1 cellular context compared by ENCODE assay signal in the genomic region with DNA sequence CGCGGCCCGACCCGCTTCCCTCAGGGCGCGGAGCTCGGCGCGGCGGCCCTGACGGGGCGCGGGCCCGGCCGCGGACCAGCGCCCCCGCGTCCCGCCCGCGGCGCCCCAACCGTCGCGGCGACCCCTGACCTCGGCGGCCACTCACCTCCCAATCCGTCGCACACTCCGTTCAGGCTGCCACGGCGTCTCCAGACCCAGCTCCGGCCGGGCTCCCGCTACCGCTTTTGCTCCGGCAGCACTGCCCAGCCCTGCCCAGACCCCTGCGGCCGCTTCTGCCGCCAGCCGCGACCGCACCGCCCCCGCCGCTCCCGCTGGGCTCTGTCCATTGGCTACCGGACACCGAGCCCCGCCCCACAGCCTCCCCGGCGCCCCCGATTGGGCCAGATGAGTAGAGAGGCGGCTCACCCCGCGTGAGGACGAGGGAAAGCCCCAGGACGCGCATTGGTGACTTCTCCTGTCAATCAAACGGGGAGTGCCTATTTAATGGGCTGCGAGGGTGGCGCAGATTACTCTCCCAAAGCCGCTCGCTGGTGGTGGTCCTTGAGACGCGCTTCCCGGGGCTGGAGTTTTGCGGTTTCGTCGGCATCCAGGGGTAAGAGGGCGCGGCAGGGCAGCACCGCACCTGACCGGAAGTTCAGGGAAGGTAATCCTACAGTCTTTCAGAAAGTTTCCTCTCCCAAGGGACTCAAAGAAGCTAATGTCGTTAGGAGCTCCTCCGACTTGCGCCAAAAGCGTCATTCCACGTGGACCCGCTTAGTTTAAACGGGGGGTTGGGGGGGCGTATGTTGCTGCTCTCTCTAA.
TF ChIP-seq lines count a peak whose summit lies in the region.

A gene with protein sequence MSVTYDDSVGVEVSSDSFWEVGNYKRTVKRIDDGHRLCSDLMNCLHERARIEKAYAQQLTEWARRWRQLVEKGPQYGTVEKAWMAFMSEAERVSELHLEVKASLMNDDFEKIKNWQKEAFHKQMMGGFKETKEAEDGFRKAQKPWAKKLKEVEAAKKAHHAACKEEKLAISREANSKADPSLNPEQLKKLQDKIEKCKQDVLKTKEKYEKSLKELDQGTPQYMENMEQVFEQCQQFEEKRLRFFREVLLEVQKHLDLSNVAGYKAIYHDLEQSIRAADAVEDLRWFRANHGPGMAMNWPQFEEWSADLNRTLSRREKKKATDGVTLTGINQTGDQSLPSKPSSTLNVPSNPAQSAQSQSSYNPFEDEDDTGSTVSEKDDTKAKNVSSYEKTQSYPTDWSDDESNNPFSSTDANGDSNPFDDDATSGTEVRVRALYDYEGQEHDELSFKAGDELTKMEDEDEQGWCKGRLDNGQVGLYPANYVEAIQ (minus strand): TSS at position 274 of the 801 bp plus-strand sequence. CDS start 103,069 bp downstream, outside the sequence.

TF ChIP-seq in HepG2, 621 proteins besides CTCF, POLR2A, EP300 and RAD21 (continued from another document and continues in another):
- TF ChIP-seq ZUFSP (CRISPR knock-in tag; IDR thresholded peaks at IDR 0.05; ENCODE audit: borderline replicate concordance) = no peak
- peak; percentile 62 for TF ChIP-seq MAX (IDR thresholded peaks at IDR 0.05)
- peak; percentile 47; the same call in 1 of the 2 replicates for TF ChIP-seq MXD4 (CRISPR knock-in tag; IDR thresholded peaks at IDR 0.05)
- TF ChIP-seq ZNF33B (CRISPR knock-in tag; IDR thresholded peaks at IDR 0.05) = no peak
- peak; percentile 94 for TF ChIP-seq ZFP90 (CRISPR knock-in tag; IDR thresholded peaks at IDR 0.05; ENCODE audit: borderline replicate concordance)
- TF ChIP-seq ZSCAN30 (CRISPR knock-in tag; IDR thresholded peaks at IDR 0.05) = no peak
- no peak for TF ChIP-seq ZNF552 (CRISPR knock-in tag; IDR thresholded peaks at IDR 0.05; ENCODE audit: borderline replicate concordance)
- peak; percentile 79; the same call in 1 of the 2 replicates for TF ChIP-seq SRY (CRISPR knock-in tag; IDR thresholded peaks at IDR 0.05)
- no peak for TF ChIP-seq AKNA (CRISPR knock-in tag; IDR thresholded peaks at IDR 0.05; ENCODE audit: borderline replicate concordance)
- TF ChIP-seq TARDBP (CRISPR knock-in tag; IDR thresholded peaks at IDR 0.05) = peak; percentile 63; the same call in 1 of the 2 replicates
- TF ChIP-seq PTBP1 (IDR thresholded peaks at IDR 0.05; ENCODE audit: low read depth, low read length, poor library complexity, severe bottlenecking) = no peak
- TF ChIP-seq MED8 (CRISPR knock-in tag; IDR thresholded peaks at IDR 0.05; ENCODE audit: insufficient replicate concordance) = no peak
- TF ChIP-seq NFAT5 (CRISPR knock-in tag; IDR thresholded peaks at IDR 0.05) = peak; percentile 62; the same call in 1 of the 2 replicates
- peak; percentile 56; the same call in 1 of the 2 replicates for TF ChIP-seq HNRNPL (IDR thresholded peaks at IDR 0.05; ENCODE audit: low read depth, low read length)
- no peak for TF ChIP-seq PHF20 (CRISPR knock-in tag; IDR thresholded peaks at IDR 0.05)
- no peak for TF ChIP-seq ZKSCAN5 (CRISPR knock-in tag; IDR thresholded peaks at IDR 0.05)
- peak; percentile 44; the same call in 1 of the 2 replicates for TF ChIP-seq ATF2 (CRISPR knock-in tag; IDR thresholded peaks at IDR 0.05)
- peak; percentile 72 for TF ChIP-seq HNF1B (CRISPR knock-in tag; IDR thresholded peaks at IDR 0.05)
- no peak for TF ChIP-seq ZNF296 (CRISPR knock-in tag; conservative IDR thresholded peaks at IDR 0.05)
- TF ChIP-seq ZFP82 (CRISPR knock-in tag; IDR thresholded peaks at IDR 0.05; ENCODE audit: borderline replicate concordance) = no peak
- TF ChIP-seq PHF21A (CRISPR knock-in tag; IDR thresholded peaks at IDR 0.05) = peak; percentile 35; the same call in 1 of the 2 replicates
- no peak for TF ChIP-seq CCAR2 (optimal IDR thresholded peaks at IDR 0.05; ENCODE audit: low read depth, low read length)
- no peak for TF ChIP-seq ZNF652 (CRISPR knock-in tag; IDR thresholded peaks at IDR 0.05; ENCODE audit: borderline replicate concordance, low read depth)
- no peak for TF ChIP-seq MYNN (CRISPR knock-in tag; IDR thresholded peaks at IDR 0.05; ENCODE audit: low read depth)
- TF ChIP-seq WIZ (CRISPR knock-in tag; IDR thresholded peaks at IDR 0.05) = peak; percentile 33; the same call in 1 of the 2 replicates
- no peak for TF ChIP-seq EEA1 (CRISPR knock-in tag; IDR thresholded peaks at IDR 0.05; ENCODE audit: borderline replicate concordance)
- peak; percentile 97 for TF ChIP-seq NFYC (CRISPR knock-in tag; IDR thresholded peaks at IDR 0.05)
- TF ChIP-seq THAP11 (CRISPR knock-in tag; IDR thresholded peaks at IDR 0.05) = peak; percentile 34; the same call in 1 of the 2 replicates
- TF ChIP-seq DRAP1 (CRISPR knock-in tag; IDR thresholded peaks at IDR 0.05) = peak; percentile 99
- TF ChIP-seq ZNF589 (CRISPR knock-in tag; conservative IDR thresholded peaks at IDR 0.05) = no peak
- TF ChIP-seq MZF1 (CRISPR knock-in tag; IDR thresholded peaks at IDR 0.05; ENCODE audit: borderline replicate concordance) = 0 out of 2 replicates have a peak, but pooled peaks have one; percentile 52
- no peak for TF ChIP-seq ETV6 (CRISPR knock-in tag; conservative IDR thresholded peaks at IDR 0.05)
- TF ChIP-seq, protein P1, sequence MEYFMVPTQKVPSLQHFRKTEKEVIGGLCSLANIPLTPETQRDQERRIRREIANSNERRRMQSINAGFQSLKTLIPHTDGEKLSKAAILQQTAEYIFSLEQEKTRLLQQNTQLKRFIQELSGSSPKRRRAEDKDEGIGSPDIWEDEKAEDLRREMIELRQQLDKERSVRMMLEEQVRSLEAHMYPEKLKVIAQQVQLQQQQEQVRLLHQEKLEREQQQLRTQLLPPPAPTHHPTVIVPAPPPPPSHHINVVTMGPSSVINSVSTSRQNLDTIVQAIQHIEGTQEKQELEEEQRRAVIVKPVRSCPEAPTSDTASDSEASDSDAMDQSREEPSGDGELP (IDR thresholded peaks at IDR 0.05; ENCODE audit: borderline replicate concordance, low read depth) = no peak
- no peak for TF ChIP-seq SKI (IDR thresholded peaks at IDR 0.05; ENCODE audit: partially characterized antibody)
- TF ChIP-seq, protein P2, sequence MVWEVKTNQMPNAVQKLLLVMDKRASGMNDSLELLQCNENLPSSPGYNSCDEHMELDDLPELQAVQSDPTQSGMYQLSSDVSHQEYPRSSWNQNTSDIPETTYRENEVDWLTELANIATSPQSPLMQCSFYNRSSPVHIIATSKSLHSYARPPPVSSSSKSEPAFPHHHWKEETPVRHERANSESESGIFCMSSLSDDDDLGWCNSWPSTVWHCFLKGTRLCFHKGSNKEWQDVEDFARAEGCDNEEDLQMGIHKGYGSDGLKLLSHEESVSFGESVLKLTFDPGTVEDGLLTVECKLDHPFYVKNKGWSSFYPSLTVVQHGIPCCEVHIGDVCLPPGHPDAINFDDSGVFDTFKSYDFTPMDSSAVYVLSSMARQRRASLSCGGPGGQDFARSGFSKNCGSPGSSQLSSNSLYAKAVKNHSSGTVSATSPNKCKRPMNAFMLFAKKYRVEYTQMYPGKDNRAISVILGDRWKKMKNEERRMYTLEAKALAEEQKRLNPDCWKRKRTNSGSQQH (CRISPR knock-in tag; IDR thresholded peaks at IDR 0.05; ENCODE audit: low read depth) = no peak
